ENCODE assay signal across 1 cellular context in the genomic region with DNA sequence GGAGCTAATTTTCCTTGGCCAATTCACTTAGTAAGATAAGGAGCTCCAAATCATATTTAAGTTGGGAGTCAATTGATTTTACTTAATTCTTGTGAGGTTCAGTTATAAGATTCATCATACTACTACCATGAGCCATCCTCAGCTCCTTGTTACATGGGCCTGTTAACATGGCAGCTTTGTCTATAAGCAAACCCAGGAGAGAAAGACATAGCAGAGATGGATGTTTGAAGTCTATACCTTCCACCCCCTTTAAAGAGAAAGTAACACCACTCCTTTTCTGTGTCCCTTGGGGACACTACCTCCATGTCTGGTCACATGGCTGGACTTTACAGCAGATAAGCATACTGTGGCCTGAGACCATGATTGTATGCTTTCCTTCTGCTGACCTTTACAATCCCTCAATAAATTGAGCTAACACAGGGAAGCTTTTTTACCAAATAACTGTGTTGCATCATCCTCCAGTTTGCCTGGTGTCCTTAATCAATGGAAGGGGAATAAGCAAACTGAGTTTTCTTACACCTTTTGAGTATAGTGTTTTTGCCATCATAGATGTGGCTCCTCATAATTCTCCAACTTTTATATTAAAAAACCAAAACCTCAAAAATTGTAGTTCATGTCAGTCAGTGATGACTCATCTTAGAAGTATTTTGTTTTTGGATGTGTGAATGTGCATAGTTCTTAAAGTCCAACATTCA.
TF ChIP-seq lines count a peak whose summit lies in the region.

No MANE protein-coding gene starts in this region.

TF ChIP-seq in HepG2, 621 proteins besides CTCF, POLR2A, EP300 and RAD21 (continued from another document and continues in another):
- TF ChIP-seq, protein P1, sequence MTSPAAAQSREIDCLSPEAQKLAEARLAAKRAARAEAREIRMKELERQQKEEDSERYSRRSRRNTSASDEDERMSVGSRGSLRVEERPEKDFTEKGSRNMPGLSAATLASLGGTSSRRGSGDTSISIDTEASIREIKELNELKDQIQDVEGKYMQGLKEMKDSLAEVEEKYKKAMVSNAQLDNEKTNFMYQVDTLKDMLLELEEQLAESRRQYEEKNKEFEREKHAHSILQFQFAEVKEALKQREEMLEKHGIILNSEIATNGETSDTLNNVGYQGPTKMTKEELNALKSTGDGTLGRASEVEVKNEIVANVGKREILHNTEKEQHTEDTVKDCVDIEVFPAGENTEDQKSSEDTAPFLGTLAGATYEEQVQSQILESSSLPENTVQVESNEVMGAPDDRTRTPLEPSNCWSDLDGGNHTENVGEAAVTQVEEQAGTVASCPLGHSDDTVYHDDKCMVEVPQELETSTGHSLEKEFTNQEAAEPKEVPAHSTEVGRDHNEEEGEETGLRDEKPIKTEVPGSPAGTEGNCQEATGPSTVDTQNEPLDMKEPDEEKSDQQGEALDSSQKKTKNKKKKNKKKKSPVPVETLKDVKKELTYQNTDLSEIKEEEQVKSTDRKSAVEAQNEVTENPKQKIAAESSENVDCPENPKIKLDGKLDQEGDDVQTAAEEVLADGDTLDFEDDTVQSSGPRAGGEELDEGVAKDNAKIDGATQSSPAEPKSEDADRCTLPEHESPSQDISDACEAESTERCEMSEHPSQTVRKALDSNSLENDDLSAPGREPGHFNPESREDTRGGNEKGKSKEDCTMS (CRISPR knock-in tag; conservative IDR thresholded peaks at IDR 0.05): no peak
- TF ChIP-seq SYNCRIP (IDR thresholded peaks at IDR 0.05; ENCODE audit: insufficient read depth, low read depth, low read length) (no peak), SNAPC2 (CRISPR knock-in tag; IDR thresholded peaks at IDR 0.05) (no peak), ZNF878 (CRISPR knock-in tag; IDR thresholded peaks at IDR 0.05) (no peak), PCBP2 (optimal IDR thresholded peaks at IDR 0.05; ENCODE audit: low read depth, low read length, poor library complexity, severe bottlenecking) (no peak), MXD4 (CRISPR knock-in tag; IDR thresholded peaks at IDR 0.05) (peak; percentile 47; the same call in 1 of the 2 replicates), ELF1 (CRISPR knock-in tag; IDR thresholded peaks at IDR 0.05) (no peak), ZNF615 (CRISPR knock-in tag; IDR thresholded peaks at IDR 0.05; ENCODE audit: borderline replicate concordance) (no peak), ZNF674 (CRISPR knock-in tag; IDR thresholded peaks at IDR 0.05; ENCODE audit: low read depth) (no peak), ZNF205 (CRISPR knock-in tag; IDR thresholded peaks at IDR 0.05) (0 out of 2 replicates have a peak, but pooled peaks have one; percentile 8), ZNF766 (CRISPR knock-in tag; IDR thresholded peaks at IDR 0.05; ENCODE audit: borderline replicate concordance) (no peak), SRSF1 (optimal IDR thresholded peaks at IDR 0.05; ENCODE audit: low read depth, low read length) (no peak), TBX3 (IDR thresholded peaks at IDR 0.05; ENCODE audit: borderline replicate concordance) (no peak), CEBPB (IDR thresholded peaks at IDR 0.05; ENCODE audit: borderline replicate concordance, low read depth, low read length) (peak; percentile 83), MBD4 (IDR thresholded peaks at IDR 0.05; ENCODE audit: borderline replicate concordance, low read length) (no peak), ZMYM2 (CRISPR knock-in tag; IDR thresholded peaks at IDR 0.05) (no peak), MAFF (IDR thresholded peaks at IDR 0.05; ENCODE audit: low read depth, low read length) (no peak), NR1H2 (CRISPR knock-in tag; IDR thresholded peaks at IDR 0.05; ENCODE audit: borderline replicate concordance, low read depth) (no peak), HOXA5 (CRISPR knock-in tag; IDR thresholded peaks at IDR 0.05) (0 out of 2 replicates have a peak, but pooled peaks have one; percentile 2), ZNF570 (CRISPR knock-in tag; IDR thresholded peaks at IDR 0.05; ENCODE audit: borderline replicate concordance) (no peak)
- TF ChIP-seq, protein P2, sequence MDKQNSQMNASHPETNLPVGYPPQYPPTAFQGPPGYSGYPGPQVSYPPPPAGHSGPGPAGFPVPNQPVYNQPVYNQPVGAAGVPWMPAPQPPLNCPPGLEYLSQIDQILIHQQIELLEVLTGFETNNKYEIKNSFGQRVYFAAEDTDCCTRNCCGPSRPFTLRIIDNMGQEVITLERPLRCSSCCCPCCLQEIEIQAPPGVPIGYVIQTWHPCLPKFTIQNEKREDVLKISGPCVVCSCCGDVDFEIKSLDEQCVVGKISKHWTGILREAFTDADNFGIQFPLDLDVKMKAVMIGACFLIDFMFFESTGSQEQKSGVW (CRISPR knock-in tag; IDR thresholded peaks at IDR 0.05; ENCODE audit: borderline replicate concordance): no peak
- TF ChIP-seq, protein P3, sequence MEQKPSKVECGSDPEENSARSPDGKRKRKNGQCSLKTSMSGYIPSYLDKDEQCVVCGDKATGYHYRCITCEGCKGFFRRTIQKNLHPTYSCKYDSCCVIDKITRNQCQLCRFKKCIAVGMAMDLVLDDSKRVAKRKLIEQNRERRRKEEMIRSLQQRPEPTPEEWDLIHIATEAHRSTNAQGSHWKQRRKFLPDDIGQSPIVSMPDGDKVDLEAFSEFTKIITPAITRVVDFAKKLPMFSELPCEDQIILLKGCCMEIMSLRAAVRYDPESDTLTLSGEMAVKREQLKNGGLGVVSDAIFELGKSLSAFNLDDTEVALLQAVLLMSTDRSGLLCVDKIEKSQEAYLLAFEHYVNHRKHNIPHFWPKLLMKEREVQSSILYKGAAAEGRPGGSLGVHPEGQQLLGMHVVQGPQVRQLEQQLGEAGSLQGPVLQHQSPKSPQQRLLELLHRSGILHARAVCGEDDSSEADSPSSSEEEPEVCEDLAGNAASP (CRISPR knock-in tag; IDR thresholded peaks at IDR 0.05; ENCODE audit: borderline replicate concordance): no peak
- TF ChIP-seq, protein P4, sequence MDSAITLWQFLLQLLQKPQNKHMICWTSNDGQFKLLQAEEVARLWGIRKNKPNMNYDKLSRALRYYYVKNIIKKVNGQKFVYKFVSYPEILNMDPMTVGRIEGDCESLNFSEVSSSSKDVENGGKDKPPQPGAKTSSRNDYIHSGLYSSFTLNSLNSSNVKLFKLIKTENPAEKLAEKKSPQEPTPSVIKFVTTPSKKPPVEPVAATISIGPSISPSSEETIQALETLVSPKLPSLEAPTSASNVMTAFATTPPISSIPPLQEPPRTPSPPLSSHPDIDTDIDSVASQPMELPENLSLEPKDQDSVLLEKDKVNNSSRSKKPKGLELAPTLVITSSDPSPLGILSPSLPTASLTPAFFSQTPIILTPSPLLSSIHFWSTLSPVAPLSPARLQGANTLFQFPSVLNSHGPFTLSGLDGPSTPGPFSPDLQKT (CRISPR knock-in tag; IDR thresholded peaks at IDR 0.05; ENCODE audit: borderline replicate concordance): no peak
- TF ChIP-seq, protein P5, sequence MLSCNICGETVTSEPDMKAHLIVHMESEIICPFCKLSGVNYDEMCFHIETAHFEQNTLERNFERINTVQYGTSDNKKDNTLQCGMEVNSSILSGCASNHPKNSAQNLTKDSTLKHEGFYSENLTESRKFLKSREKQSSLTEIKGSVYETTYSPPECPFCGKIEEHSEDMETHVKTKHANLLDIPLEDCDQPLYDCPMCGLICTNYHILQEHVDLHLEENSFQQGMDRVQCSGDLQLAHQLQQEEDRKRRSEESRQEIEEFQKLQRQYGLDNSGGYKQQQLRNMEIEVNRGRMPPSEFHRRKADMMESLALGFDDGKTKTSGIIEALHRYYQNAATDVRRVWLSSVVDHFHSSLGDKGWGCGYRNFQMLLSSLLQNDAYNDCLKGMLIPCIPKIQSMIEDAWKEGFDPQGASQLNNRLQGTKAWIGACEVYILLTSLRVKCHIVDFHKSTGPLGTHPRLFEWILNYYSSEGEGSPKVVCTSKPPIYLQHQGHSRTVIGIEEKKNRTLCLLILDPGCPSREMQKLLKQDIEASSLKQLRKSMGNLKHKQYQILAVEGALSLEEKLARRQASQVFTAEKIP (CRISPR knock-in tag; IDR thresholded peaks at IDR 0.05; ENCODE audit: borderline replicate concordance): no peak
- TF ChIP-seq, protein P6, sequence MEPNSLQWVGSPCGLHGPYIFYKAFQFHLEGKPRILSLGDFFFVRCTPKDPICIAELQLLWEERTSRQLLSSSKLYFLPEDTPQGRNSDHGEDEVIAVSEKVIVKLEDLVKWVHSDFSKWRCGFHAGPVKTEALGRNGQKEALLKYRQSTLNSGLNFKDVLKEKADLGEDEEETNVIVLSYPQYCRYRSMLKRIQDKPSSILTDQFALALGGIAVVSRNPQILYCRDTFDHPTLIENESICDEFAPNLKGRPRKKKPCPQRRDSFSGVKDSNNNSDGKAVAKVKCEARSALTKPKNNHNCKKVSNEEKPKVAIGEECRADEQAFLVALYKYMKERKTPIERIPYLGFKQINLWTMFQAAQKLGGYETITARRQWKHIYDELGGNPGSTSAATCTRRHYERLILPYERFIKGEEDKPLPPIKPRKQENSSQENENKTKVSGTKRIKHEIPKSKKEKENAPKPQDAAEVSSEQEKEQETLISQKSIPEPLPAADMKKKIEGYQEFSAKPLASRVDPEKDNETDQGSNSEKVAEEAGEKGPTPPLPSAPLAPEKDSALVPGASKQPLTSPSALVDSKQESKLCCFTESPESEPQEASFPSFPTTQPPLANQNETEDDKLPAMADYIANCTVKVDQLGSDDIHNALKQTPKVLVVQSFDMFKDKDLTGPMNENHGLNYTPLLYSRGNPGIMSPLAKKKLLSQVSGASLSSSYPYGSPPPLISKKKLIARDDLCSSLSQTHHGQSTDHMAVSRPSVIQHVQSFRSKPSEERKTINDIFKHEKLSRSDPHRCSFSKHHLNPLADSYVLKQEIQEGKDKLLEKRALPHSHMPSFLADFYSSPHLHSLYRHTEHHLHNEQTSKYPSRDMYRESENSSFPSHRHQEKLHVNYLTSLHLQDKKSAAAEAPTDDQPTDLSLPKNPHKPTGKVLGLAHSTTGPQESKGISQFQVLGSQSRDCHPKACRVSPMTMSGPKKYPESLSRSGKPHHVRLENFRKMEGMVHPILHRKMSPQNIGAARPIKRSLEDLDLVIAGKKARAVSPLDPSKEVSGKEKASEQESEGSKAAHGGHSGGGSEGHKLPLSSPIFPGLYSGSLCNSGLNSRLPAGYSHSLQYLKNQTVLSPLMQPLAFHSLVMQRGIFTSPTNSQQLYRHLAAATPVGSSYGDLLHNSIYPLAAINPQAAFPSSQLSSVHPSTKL (CRISPR knock-in tag; IDR thresholded peaks at IDR 0.05): 0 out of 2 replicates have a peak, but pooled peaks have one; percentile 6
- TF ChIP-seq, protein P7, sequence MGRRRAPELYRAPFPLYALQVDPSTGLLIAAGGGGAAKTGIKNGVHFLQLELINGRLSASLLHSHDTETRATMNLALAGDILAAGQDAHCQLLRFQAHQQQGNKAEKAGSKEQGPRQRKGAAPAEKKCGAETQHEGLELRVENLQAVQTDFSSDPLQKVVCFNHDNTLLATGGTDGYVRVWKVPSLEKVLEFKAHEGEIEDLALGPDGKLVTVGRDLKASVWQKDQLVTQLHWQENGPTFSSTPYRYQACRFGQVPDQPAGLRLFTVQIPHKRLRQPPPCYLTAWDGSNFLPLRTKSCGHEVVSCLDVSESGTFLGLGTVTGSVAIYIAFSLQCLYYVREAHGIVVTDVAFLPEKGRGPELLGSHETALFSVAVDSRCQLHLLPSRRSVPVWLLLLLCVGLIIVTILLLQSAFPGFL (CRISPR knock-in tag; IDR thresholded peaks at IDR 0.05): no peak
- TF ChIP-seq, protein P8, sequence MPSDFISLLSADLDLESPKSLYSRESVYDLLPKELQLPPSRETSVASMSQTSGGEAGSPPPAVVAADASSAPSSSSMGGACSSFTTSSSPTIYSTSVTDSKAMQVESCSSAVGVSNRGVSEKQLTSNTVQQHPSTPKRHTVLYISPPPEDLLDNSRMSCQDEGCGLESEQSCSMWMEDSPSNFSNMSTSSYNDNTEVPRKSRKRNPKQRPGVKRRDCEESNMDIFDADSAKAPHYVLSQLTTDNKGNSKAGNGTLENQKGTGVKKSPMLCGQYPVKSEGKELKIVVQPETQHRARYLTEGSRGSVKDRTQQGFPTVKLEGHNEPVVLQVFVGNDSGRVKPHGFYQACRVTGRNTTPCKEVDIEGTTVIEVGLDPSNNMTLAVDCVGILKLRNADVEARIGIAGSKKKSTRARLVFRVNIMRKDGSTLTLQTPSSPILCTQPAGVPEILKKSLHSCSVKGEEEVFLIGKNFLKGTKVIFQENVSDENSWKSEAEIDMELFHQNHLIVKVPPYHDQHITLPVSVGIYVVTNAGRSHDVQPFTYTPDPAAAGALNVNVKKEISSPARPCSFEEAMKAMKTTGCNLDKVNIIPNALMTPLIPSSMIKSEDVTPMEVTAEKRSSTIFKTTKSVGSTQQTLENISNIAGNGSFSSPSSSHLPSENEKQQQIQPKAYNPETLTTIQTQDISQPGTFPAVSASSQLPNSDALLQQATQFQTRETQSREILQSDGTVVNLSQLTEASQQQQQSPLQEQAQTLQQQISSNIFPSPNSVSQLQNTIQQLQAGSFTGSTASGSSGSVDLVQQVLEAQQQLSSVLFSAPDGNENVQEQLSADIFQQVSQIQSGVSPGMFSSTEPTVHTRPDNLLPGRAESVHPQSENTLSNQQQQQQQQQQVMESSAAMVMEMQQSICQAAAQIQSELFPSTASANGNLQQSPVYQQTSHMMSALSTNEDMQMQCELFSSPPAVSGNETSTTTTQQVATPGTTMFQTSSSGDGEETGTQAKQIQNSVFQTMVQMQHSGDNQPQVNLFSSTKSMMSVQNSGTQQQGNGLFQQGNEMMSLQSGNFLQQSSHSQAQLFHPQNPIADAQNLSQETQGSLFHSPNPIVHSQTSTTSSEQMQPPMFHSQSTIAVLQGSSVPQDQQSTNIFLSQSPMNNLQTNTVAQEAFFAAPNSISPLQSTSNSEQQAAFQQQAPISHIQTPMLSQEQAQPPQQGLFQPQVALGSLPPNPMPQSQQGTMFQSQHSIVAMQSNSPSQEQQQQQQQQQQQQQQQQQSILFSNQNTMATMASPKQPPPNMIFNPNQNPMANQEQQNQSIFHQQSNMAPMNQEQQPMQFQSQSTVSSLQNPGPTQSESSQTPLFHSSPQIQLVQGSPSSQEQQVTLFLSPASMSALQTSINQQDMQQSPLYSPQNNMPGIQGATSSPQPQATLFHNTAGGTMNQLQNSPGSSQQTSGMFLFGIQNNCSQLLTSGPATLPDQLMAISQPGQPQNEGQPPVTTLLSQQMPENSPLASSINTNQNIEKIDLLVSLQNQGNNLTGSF (CRISPR knock-in tag; IDR thresholded peaks at IDR 0.05): no peak
